ENCODE assay signal across 13 cellular contexts in genomic region chr18:67408240-67408639, GRCh38.
A peak's percentile ranks its signal among the peaks of the same experiment; 100 is the strongest.
DNase-seq lines count a peak whose midpoint lies in the region; TF ChIP-seq lines count a peak whose summit lies in the region.
"Had no signal": no experiment of that assay in that cellular context is flagged by ENCODE, and none has a peak within 500 bp of the region (broad histone marks: within the 10 kb centered on the region; RNA-seq: fewer than 3 reads in every experiment).

No MANE protein-coding gene starts in this region.

- no peaks in the 10 kb centered on the region for H3K9me3 Mint-ChIP-seq in endothelial cell (ENCODE audit: unreplicated experiment)

- H3K4me3 Mint-ChIP-seq in endothelial cell (ENCODE audit: unreplicated experiment): no peak overlapping the region
- H3K4me3 Mint-ChIP-seq: CD4-positive, alpha-beta memory T cell had no signal

- DNase-seq in M059J (ENCODE audit: low read depth) (peak; percentile 57), choroid plexus epithelial cell (ENCODE audit: low read depth) (peak; percentile 15), fibroblast of mammary gland (ENCODE audit: low read depth) (peak; percentile 26), NAMALWA (ENCODE audit: low spot score) (no peak), NCI-H748 treated with DMSO at 0.1 percent for 48 hours (lab: John Stamatoyannopoulos, UW) (no peak), endothelial cell (ENCODE audit: low spot score) (no peak)
- DNase-seq in effector CD8-positive, alpha-beta T cell (lab: John Stamatoyannopoulos, UW): no peak
- DNase-seq: BE2C; CD4-positive, alpha-beta memory T cell; DMS79 treated with DMSO at 0.1 percent for 48 hours; EL; GDM1 had no signal

- TF ChIP-seq CTCF in choroid plexus epithelial cell (conservative IDR thresholded peaks at IDR 0.05; ENCODE audit: low read depth, low read length) (no peak), fibroblast of mammary gland (conservative IDR thresholded peaks at IDR 0.05; ENCODE audit: control insufficient read depth, insufficient read depth, low read depth, low read length) (no peak), endothelial cell (IDR thresholded peaks at IDR 0.05; ENCODE audit: unreplicated experiment) (no peak)

- H3K27ac Mint-ChIP-seq in endothelial cell (ENCODE audit: unreplicated experiment): no peak overlapping the region
- H3K27ac Mint-ChIP-seq: CD4-positive, alpha-beta memory T cell had no signal

- H3K4me3 ChIP-seq in choroid plexus epithelial cell (ENCODE audit: low read depth, low read length) (no peak overlapping the region), fibroblast of mammary gland (ENCODE audit: control insufficient read depth, low read depth, low read length) (no peak overlapping the region)
- H3K4me3 ChIP-seq: A549 had no signal

- no peaks in the 10 kb centered on the region for H3K27me3 Mint-ChIP-seq in endothelial cell (ENCODE audit: unreplicated experiment)

- H3K4me1 Mint-ChIP-seq in endothelial cell (ENCODE audit: unreplicated experiment): no peaks in the 10 kb centered on the region

- no peaks in the 10 kb centered on the region for H3K36me3 Mint-ChIP-seq in endothelial cell (ENCODE audit: low read depth, unreplicated experiment)
- H3K36me3 Mint-ChIP-seq: CD4-positive, alpha-beta memory T cell had no signal

Comparison
In these comparisons a context has a peak if more than half of its experiments do, and no peak if none do; other contexts are left out.
1. DNase-seq: peak in M059J (single experiment), choroid plexus epithelial cell (single experiment) and fibroblast of mammary gland (single experiment); none in effector CD8-positive, alpha-beta T cell (single experiment), NAMALWA (single experiment), NCI-H748 treated with DMSO at 0.1 percent for 48 hours (single experiment) and endothelial cell (single experiment).